In the genomic region with DNA sequence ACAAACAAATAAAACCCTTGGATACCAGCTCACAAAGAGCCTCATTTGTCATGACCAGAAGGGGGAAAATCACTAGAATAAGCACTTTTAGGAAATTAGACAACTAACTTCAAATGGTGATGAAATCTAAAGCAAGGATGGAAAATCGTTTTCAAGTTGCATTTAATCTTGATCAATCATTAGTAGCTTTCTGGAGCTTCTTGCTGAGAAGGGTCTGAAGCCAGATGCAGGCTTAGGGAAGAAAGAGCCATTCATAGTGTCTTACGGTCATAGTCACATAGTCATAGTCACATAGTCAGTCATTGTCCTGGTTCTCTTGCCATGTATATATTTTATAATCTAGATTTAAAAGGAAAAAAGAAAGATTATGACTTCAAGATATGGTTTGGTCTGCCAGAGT, we compare ENCODE assay signal across 19 cellular contexts.
DNase-seq lines count a peak whose midpoint lies in the region; ATAC-seq and TF ChIP-seq lines count a peak whose summit lies in the region.
"Had no signal": no experiment of that assay in that cellular context is flagged by ENCODE, and none has a peak within 500 bp of the region (broad histone marks: within the 10 kb centered on the region; RNA-seq: fewer than 3 reads in every experiment).

No MANE protein-coding gene starts in this region.

- H3K18ac ChIP-seq in mesenchymal stem cell (ENCODE audit: low read depth in 1 of 2, low read length in 2 of 2): no peak overlapping the region

- no peak overlapping the region for H3K4me3 Mint-ChIP-seq in T-helper 17 cell
- H3K4me3 Mint-ChIP-seq: B cell; CD4-positive, alpha-beta memory T cell had no signal

- H3K4ac ChIP-seq in mesenchymal stem cell (ENCODE audit: low read depth in 1 of 2, low read length in 2 of 2): no peak overlapping the region

- H3K4me1 ChIP-seq in esophagus muscularis mucosa: no peaks in the 10 kb centered on the region
- H3K4me1 ChIP-seq in mesenchymal stem cell (ENCODE audit: control insufficient read depth, insufficient read depth, low read depth, low read length): peaks cover 3% of the 10 kb centered on the region
- H3K4me1 ChIP-seq in BE2C: no peaks in the 10 kb centered on the region
- H3K4me1 ChIP-seq: Caco-2 had no signal

- H3K79me1 ChIP-seq in mesenchymal stem cell (replicated peaks; ENCODE audit: low read length, poor library complexity, severe bottlenecking): no peaks in the 10 kb centered on the region

- no peaks in the 10 kb centered on the region for H3K27me3 Mint-ChIP-seq in T-helper 17 cell
- H3K27me3 Mint-ChIP-seq: CD4-positive, alpha-beta memory T cell had no signal

- H3K36me3 ChIP-seq in esophagus muscularis mucosa (no peaks in the 10 kb centered on the region), mesenchymal stem cell (ENCODE audit: control insufficient read depth in 1 of 2, insufficient read depth in 2 of 2, low read depth in 1 of 2, low read length in 2 of 2) (peaks cover 0 to 3% of the 10 kb centered on the region in 2 experiments), BE2C (no peaks in the 10 kb centered on the region)

- TF ChIP-seq EP300 in esophagus muscularis mucosa (IDR thresholded peaks at IDR 0.05): no peak

- TF ChIP-seq CTCF in esophagus muscularis mucosa (IDR thresholded peaks at IDR 0.05) (no peak), BE2C (IDR thresholded peaks at IDR 0.05; ENCODE audit: low read depth, low read length) (no peak)

- no peak overlapping the region for H3K14ac ChIP-seq in mesenchymal stem cell (ENCODE audit: low read length in 2 of 2)

- no peak overlapping the region for H3K4me3 ChIP-seq in esophagus muscularis mucosa
- no peak overlapping the region for H3K4me3 ChIP-seq in mesenchymal stem cell (ENCODE audit: insufficient read depth in 1 of 2, low read depth in 1 of 2, low read length in 2 of 2)
- H3K4me3 ChIP-seq in BE2C (ENCODE audit: low read depth, low read length): no peak overlapping the region
- H3K4me3 ChIP-seq: GM23248 had no signal

- H3K36me3 Mint-ChIP-seq in T-helper 17 cell (ENCODE audit: low read depth): no peaks in the 10 kb centered on the region
- H3K36me3 Mint-ChIP-seq: CD4-positive, alpha-beta memory T cell had no signal

- no peaks in the 10 kb centered on the region for H3K9me3 ChIP-seq in esophagus muscularis mucosa
- no peaks in the 10 kb centered on the region for H3K9me3 ChIP-seq in mesenchymal stem cell (ENCODE audit: control insufficient read depth, low read length)
- H3K9me3 ChIP-seq in T-helper 17 cell (ENCODE audit: control insufficient read depth, low read length, poor library complexity, severe bottlenecking): no peaks in the 10 kb centered on the region
- H3K9me3 ChIP-seq in BE2C: no peaks in the 10 kb centered on the region
- H3K9me3 ChIP-seq: Caco-2 had no signal

- DNase-seq in Ammon's horn (ENCODE audit: low spot score) (peak; percentile 67), esophagus muscularis mucosa (ENCODE audit: extremely low spot score) (peak; percentile 8), mesenchymal stem cell (peak; percentile 25), pons (ENCODE audit: low spot score) (peak; percentile 69), T-helper 17 cell (no peak), BE2C (no peak), ecto neural progenitor cell (ENCODE audit: low spot score) (no peak)
- DNase-seq: 8988T; ACHN; Caco-2; CD4-positive, alpha-beta memory T cell; DND-41; GDM1; GM23248 had no signal

- H3K23ac ChIP-seq in mesenchymal stem cell (ENCODE audit: low read length in 2 of 2): no peak overlapping the region

- no peak overlapping the region for H3K9ac ChIP-seq in mesenchymal stem cell (ENCODE audit: low read length)
- H3K9ac ChIP-seq: GM23248 had no signal

- H3K27me3 ChIP-seq in esophagus muscularis mucosa (no peaks in the 10 kb centered on the region), mesenchymal stem cell (ENCODE audit: control insufficient read depth in 1 of 2, insufficient read depth in 1 of 2, low read length in 2 of 2) (no peaks in the 10 kb centered on the region), BE2C (no peaks in the 10 kb centered on the region)

- H3K27ac ChIP-seq in esophagus muscularis mucosa (replicated peaks in 1 of 4): no peak overlapping the region
- no peak overlapping the region for H3K27ac ChIP-seq in mesenchymal stem cell (ENCODE audit: low read length, poor library complexity, severe bottlenecking)
- H3K27ac ChIP-seq: C4-2B, GM23248, HL-60 had no signal

- H2BK15ac ChIP-seq in mesenchymal stem cell (ENCODE audit: low read depth, poor library complexity, severe bottlenecking): no peak overlapping the region

- H2AFZ ChIP-seq in mesenchymal stem cell (ENCODE audit: low read depth, low read length): no peak overlapping the region
- H2AFZ ChIP-seq: GM23248 had no signal

- TF ChIP-seq POLR2A in esophagus muscularis mucosa (IDR thresholded peaks at IDR 0.05; ENCODE audit: low read depth): no peak

- no peak overlapping the region for H2BK5ac ChIP-seq in mesenchymal stem cell (ENCODE audit: low read depth, low read length, poor library complexity, severe bottlenecking)

- no peak for ATAC-seq in T-helper 17 cell
- ATAC-seq in HG03520 (IDR thresholded peaks at IDR 0.05; ENCODE audit: unreplicated experiment): no peak
- ATAC-seq: HCT116 had no signal

- no peak overlapping the region for H2AK5ac ChIP-seq in mesenchymal stem cell (ENCODE audit: low read length, severe bottlenecking)

- H4K8ac ChIP-seq in mesenchymal stem cell (ENCODE audit: low read length): no peak overlapping the region

- H3K4me1 Mint-ChIP-seq in T-helper 17 cell: no peaks in the 10 kb centered on the region
- H3K4me1 Mint-ChIP-seq: B cell; CD4-positive, alpha-beta memory T cell had no signal

- WGBS in esophagus muscularis mucosa: 53% methylated on average over 2 of the region's 2 CpGs
- WGBS in mesenchymal stem cell: 86% methylated on average over 1 of the region's 2 CpGs

- no peak overlapping the region for H3K4me2 ChIP-seq in mesenchymal stem cell (ENCODE audit: low read length, poor library complexity, severe bottlenecking)

- no peak overlapping the region for H2BK120ac ChIP-seq in mesenchymal stem cell (ENCODE audit: low read depth, low read length)

- H2BK12ac ChIP-seq in mesenchymal stem cell (ENCODE audit: low read length in 2 of 2): no peak overlapping the region

- H4K91ac ChIP-seq in mesenchymal stem cell (ENCODE audit: low read length): no peak overlapping the region

- intact Hi-C loops in esophagus muscularis mucosa (cut with DNase I): no loop called here

- H3K27ac Mint-ChIP-seq in T-helper 17 cell: no peak overlapping the region
- H3K27ac Mint-ChIP-seq: B cell; CD4-positive, alpha-beta memory T cell had no signal

Comparison
In these comparisons a context has a peak if more than half of its experiments do, and no peak if none do; other contexts are left out.
1. DNase-seq: peak in Ammon's horn (single experiment), esophagus muscularis mucosa (single experiment), mesenchymal stem cell (single experiment) and pons (single experiment); none in T-helper 17 cell (0 of 3), BE2C (single experiment) and ecto neural progenitor cell (single experiment).